ENCODE assay signal across 21 cellular contexts in genomic region chr12:83559650-83560049, GRCh38.
"Had no signal": no experiment of that assay in that cellular context is flagged by ENCODE, and none has a peak within 500 bp of the region (broad histone marks: within the 10 kb centered on the region; RNA-seq: fewer than 3 reads in every experiment).

No MANE protein-coding gene starts in this region.

- H3K27ac ChIP-seq: heart left ventricle, suprapubic skin, thyroid gland, uterus had no signal

- FAIRE-seq: colon, endothelial cell of umbilical vein had no signal

- DNase-seq: cerebellar nuclear complex; effector CD4-positive, alpha-beta T cell; endodermal cell; erythroblast; foreskin melanocyte; heart left ventricle; hippocampal formation; left colon; naive thymus-derived CD4-positive, alpha-beta T cell; nephron progenitor cell; posterior cingulate gyrus; right cardiac atrium; stimulated activated CD4-positive, alpha-beta T cell treated with anti-CD3 and anti-CD28 coated beads, Interleukin-2, amount 100 ng/mL, for 48 hours; stimulated activated CD8-positive, alpha-beta memory T cell treated with anti-CD3 and anti-CD28 coated beads, Interleukin-4, amount 100 ng/mL, for 48 hours; stimulated activated naive CD8-positive, alpha-beta T cell treated with anti-CD3 and anti-CD28 coated beads, Interleukin-15, Interleukin-2, amounts not matched to agents 100 U/mL and 50 U/mL, for 24 hours; thyroid gland; uterus had no signal

- H3K27me3 ChIP-seq: heart left ventricle, suprapubic skin, thyroid gland, uterus had no signal

- H3K4me3 ChIP-seq: heart left ventricle, smooth muscle cell, suprapubic skin, thyroid gland, uterus had no signal

- H3K4me1 ChIP-seq: heart left ventricle, suprapubic skin, thyroid gland, uterus had no signal

- H3K36me3 ChIP-seq: heart left ventricle, suprapubic skin, thyroid gland, uterus had no signal

- H3K9me3 ChIP-seq: heart left ventricle, thyroid gland, uterus had no signal

- H3K4me2 ChIP-seq: smooth muscle cell had no signal
